In genomic region chrX:143580266-143580665, GRCh38 we compare ENCODE assay signal across 19 cellular contexts. TPM values are rescaled to one million over a fixed set of nuclear protein-coding genes. Genes with fewer than 3 reads are reported as not detected.
DNase-seq lines count a peak whose midpoint lies in the region; ATAC-seq and TF ChIP-seq lines count a peak whose summit lies in the region.
"Had no signal": no experiment of that assay in that cellular context is flagged by ENCODE, and none has a peak within 500 bp of the region (broad histone marks: within the 10 kb centered on the region; RNA-seq: fewer than 3 reads in every experiment).

No MANE protein-coding gene starts in this region.

- TF ChIP-seq CTCF in epithelial cell of proximal tubule (conservative IDR thresholded peaks at IDR 0.05; ENCODE audit: low read depth, low read length): no peak

- H3K18ac ChIP-seq in trophoblast cell (ENCODE audit: low read length): no peak overlapping the region

- no peak overlapping the region for H4K91ac ChIP-seq in trophoblast cell (ENCODE audit: low read depth, low read length)

- H2BK12ac ChIP-seq in trophoblast cell (ENCODE audit: low read length): no peak overlapping the region

- peaks cover 6% of the 10 kb centered on the region for H3K27me3 Mint-ChIP-seq in activated T-cell treated with anti-CD3 and anti-CD28 coated beads, Interleukin-2, amount 50 U/mL, for 24 hours
- H3K27me3 Mint-ChIP-seq: activated CD4-positive, alpha-beta T cell treated with anti-CD3 and anti-CD28 coated beads, Interleukin-2, amount 10 ng/mL, durations not matched to agents 24 days and 14 days; natural killer cell treated with Interleukin-12 subunit alpha and Interleukin-12 subunit beta and Interleukin-15 and Interleukin-18, amount 100 ng/mL, for 72 hours had no signal

- H2AK5ac ChIP-seq in trophoblast cell (ENCODE audit: low read length): no peak overlapping the region

- H3K4me2 ChIP-seq in trophoblast cell (ENCODE audit: low read length): no peak overlapping the region
- H3K4me2 ChIP-seq: SK-N-SH had no signal

- H3K14ac ChIP-seq in trophoblast cell (ENCODE audit: low read length): no peak overlapping the region

- DNase-seq in HT1080 (ENCODE audit: low read depth) (peak; percentile 72), NOMO-1 treated with dmso at 0.1 percent for 144 hours (lab: John Stamatoyannopoulos, UW; ENCODE audit: unreplicated experiment) (peak; percentile 25), epithelial cell of proximal tubule (ENCODE audit: low read depth) (peak; percentile 36), trophoblast cell (no peak)
- no peak for DNase-seq in activated T-cell treated with anti-CD3 and anti-CD28 coated beads, Interleukin-2, amount 50 U/mL, for 24 hours
- DNase-seq: activated CD4-positive, alpha-beta T cell treated with anti-CD3 and anti-CD28 coated beads, Interleukin-2, amount 10 ng/mL, durations not matched to agents 24 days and 14 days; activated naive CD4-positive, alpha-beta T cell; foreskin melanocyte; lower lobe of right lung; NCI-H1694 treated with DMSO at 0.1 percent for 48 hours; SK-N-SH; stimulated activated CD4-positive, alpha-beta T cell treated with anti-CD3 and anti-CD28 coated beads, Interleukin-12 subunit alpha, Interleukin-12 subunit beta, amount 100 ng/mL, for 4 hours; thyroid gland had no signal

- H3K4me3 ChIP-seq in epithelial cell of proximal tubule (ENCODE audit: low read depth, low read length) (no peak overlapping the region), trophoblast cell (ENCODE audit: low read depth, low read length) (no peak overlapping the region)
- H3K4me3 ChIP-seq: ascending aorta, lower lobe of right lung, thyroid gland had no signal

- H3K27ac Mint-ChIP-seq in activated T-cell treated with anti-CD3 and anti-CD28 coated beads, Interleukin-2, amount 50 U/mL, for 24 hours: no peak overlapping the region
- H3K27ac Mint-ChIP-seq: activated CD4-positive, alpha-beta T cell treated with anti-CD3 and anti-CD28 coated beads, Interleukin-2, amount 10 ng/mL, durations not matched to agents 24 days and 14 days; natural killer cell treated with Interleukin-12 subunit alpha and Interleukin-12 subunit beta and Interleukin-15 and Interleukin-18, amount 100 ng/mL, for 72 hours had no signal

- H3K4me3 Mint-ChIP-seq in activated T-cell treated with anti-CD3 and anti-CD28 coated beads, Interleukin-2, amount 50 U/mL, for 24 hours: no peak overlapping the region
- H3K4me3 Mint-ChIP-seq: activated CD4-positive, alpha-beta T cell treated with anti-CD3 and anti-CD28 coated beads, Interleukin-2, amount 10 ng/mL, durations not matched to agents 24 days and 14 days; natural killer cell treated with Interleukin-12 subunit alpha and Interleukin-12 subunit beta and Interleukin-15 and Interleukin-18, amount 100 ng/mL, for 72 hours had no signal

- no peak overlapping the region for H3K23ac ChIP-seq in trophoblast cell (ENCODE audit: low read length)

- no peak overlapping the region for H3K4ac ChIP-seq in trophoblast cell (ENCODE audit: low read depth, low read length)

- H3K27me3 ChIP-seq in trophoblast cell (ENCODE audit: insufficient read depth, low read length): no peaks in the 10 kb centered on the region
- H3K27me3 ChIP-seq: ascending aorta, thyroid gland had no signal

- no peaks in the 10 kb centered on the region for H3K79me1 ChIP-seq in trophoblast cell (ENCODE audit: low read length)

- WGBS in trophoblast cell (ENCODE audit: extremely low coverage, insufficient coverage, insufficient read length): no CpG with 5 or more reads among the region's 2 CpGs

- no peaks in the 10 kb centered on the region for H3K9me3 ChIP-seq in trophoblast cell (ENCODE audit: insufficient read depth, low read depth, low read length)
- H3K9me3 ChIP-seq: ascending aorta, lower lobe of right lung, SK-N-SH, thyroid gland had no signal

- no peak overlapping the region for H3K9ac ChIP-seq in trophoblast cell (ENCODE audit: low read length)
- H3K9ac ChIP-seq: KMS-11, SK-N-SH had no signal

- ATAC-seq in GM21576 (IDR thresholded peaks at IDR 0.05; ENCODE audit: unreplicated experiment) (no peak), HG02678 (IDR thresholded peaks at IDR 0.05; ENCODE audit: unreplicated experiment) (no peak), GM21367 (IDR thresholded peaks at IDR 0.05; ENCODE audit: unreplicated experiment) (no peak)
- ATAC-seq: lower lobe of right lung; natural killer cell treated with Interleukin-12 subunit alpha and Interleukin-12 subunit beta and Interleukin-15 and Interleukin-18, amount 100 ng/mL, for 72 hours had no signal

- no peak overlapping the region for H2BK5ac ChIP-seq in trophoblast cell (ENCODE audit: low read depth, low read length, poor library complexity)

- H3K27ac ChIP-seq in trophoblast cell (ENCODE audit: low read depth, low read length): peak overlapping the region; percentile 47
- H3K27ac ChIP-seq: ascending aorta, lower lobe of right lung, thyroid gland had no signal

- no peaks in the 10 kb centered on the region for H3K79me2 ChIP-seq in trophoblast cell (ENCODE audit: control insufficient read depth, insufficient read depth, low read length, poor library complexity)

- H3K36me3 Mint-ChIP-seq in activated T-cell treated with anti-CD3 and anti-CD28 coated beads, Interleukin-2, amount 50 U/mL, for 24 hours (ENCODE audit: low read depth): no peaks in the 10 kb centered on the region
- H3K36me3 Mint-ChIP-seq: natural killer cell treated with Interleukin-12 subunit alpha and Interleukin-12 subunit beta and Interleukin-15 and Interleukin-18, amount 100 ng/mL, for 72 hours had no signal

- no peaks in the 10 kb centered on the region for H3K4me1 ChIP-seq in trophoblast cell (ENCODE audit: control insufficient read depth in 1 of 2, insufficient read depth in 2 of 2, low read length in 2 of 2)
- H3K4me1 ChIP-seq: ascending aorta, lower lobe of right lung, thyroid gland had no signal

- no peak overlapping the region for H4K8ac ChIP-seq in trophoblast cell (ENCODE audit: low read depth, low read length)

- no peak overlapping the region for H2AFZ ChIP-seq in trophoblast cell (ENCODE audit: insufficient read depth, low read length, poor library complexity)

- no peaks in the 10 kb centered on the region for H3K4me1 Mint-ChIP-seq in activated T-cell treated with anti-CD3 and anti-CD28 coated beads, Interleukin-2, amount 50 U/mL, for 24 hours (ENCODE audit: low read depth)
- H3K4me1 Mint-ChIP-seq: activated CD4-positive, alpha-beta T cell treated with anti-CD3 and anti-CD28 coated beads, Interleukin-2, amount 10 ng/mL, durations not matched to agents 24 days and 14 days had no signal

- no peak overlapping the region for H2BK120ac ChIP-seq in trophoblast cell (ENCODE audit: insufficient read depth, low read length, poor library complexity)

- H4K12ac ChIP-seq in trophoblast cell (ENCODE audit: low read depth, low read length): no peak overlapping the region

- H3K36me3 ChIP-seq in trophoblast cell (ENCODE audit: control insufficient read depth in 1 of 2, insufficient read depth in 2 of 2, low read length in 2 of 2): no peaks in the 10 kb centered on the region
- H3K36me3 ChIP-seq: ascending aorta, lower lobe of right lung, thyroid gland had no signal

- no peaks in the 10 kb centered on the region for H3K9me3 Mint-ChIP-seq in activated T-cell treated with anti-CD3 and anti-CD28 coated beads, Interleukin-2, amount 50 U/mL, for 24 hours
- H3K9me3 Mint-ChIP-seq: activated CD4-positive, alpha-beta T cell treated with anti-CD3 and anti-CD28 coated beads, Interleukin-2, amount 10 ng/mL, durations not matched to agents 24 days and 14 days had no signal

RNA-seq across cellular contexts. Expression of gene SLITRK4, which starts 55.6 kb away (rescaled TPM):
- not detected in 2 replicates for total RNA-seq in HT1080 (2014; rRNA removed; shearing (Covaris generic))
- polyA plus RNA-seq in HT1080 (2015; cell fraction: cytosol; rRNA removed): 0.07 TPM in 1 of 2 replicates, not detected in the other
- 0.11 and 0.12 TPM in 2 replicates for polyA plus RNA-seq in HT1080 (2015; cell fraction: nucleus; rRNA removed)
- total RNA-seq in epithelial cell of proximal tubule: 1.7 and 4.8 TPM in 2 replicates
- 0.56 and 0.63 TPM in 2 replicates for polyA plus RNA-seq in trophoblast cell (2013)
- total RNA-seq: activated CD4-positive, alpha-beta T cell treated with anti-CD3 and anti-CD28 coated beads, Interleukin-2, amount 10 ng/mL, durations not matched to agents 24 days and 14 days; natural killer cell treated with Interleukin-12 subunit alpha and Interleukin-12 subunit beta and Interleukin-15 and Interleukin-18, amount 100 ng/mL, for 72 hours had no signal
- polyA plus RNA-seq: SK-N-SH had no signal

Comparison
In these comparisons a context has a peak if more than half of its experiments do, and no peak if none do; other contexts are left out.
1. DNase-seq: peak in HT1080 (single experiment), NOMO-1 treated with dmso at 0.1 percent for 144 hours (single experiment) and epithelial cell of proximal tubule (single experiment); none in trophoblast cell (0 of 2) and activated T-cell treated with anti-CD3 and anti-CD28 coated beads, Interleukin-2, amount 50 U/mL, for 24 hours (single experiment).